17 cellular contexts compared by ENCODE assay signal in the genomic region with DNA sequence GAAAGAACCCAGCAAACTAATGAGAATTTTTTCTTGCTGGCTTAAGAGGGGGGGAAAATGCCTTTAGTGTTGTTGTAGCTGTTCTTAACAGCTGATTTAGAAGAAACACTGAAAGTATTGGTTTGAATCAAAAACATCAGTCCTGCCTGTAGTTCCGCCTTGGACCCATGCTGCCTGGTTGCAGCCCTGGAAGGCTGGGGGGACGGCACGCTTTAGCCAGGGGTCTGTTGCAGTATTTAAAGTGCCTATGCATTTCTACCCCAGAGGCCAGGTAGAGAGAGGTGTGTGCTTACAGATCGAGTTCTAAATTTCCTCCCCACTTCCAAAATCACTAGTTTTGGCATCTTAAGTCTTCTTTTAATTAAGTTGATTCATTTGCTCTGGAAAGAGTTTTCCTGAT.
"Had no signal": no experiment of that assay in that cellular context is flagged by ENCODE, and none has a peak within 500 bp of the region (broad histone marks: within the 10 kb centered on the region; RNA-seq: fewer than 3 reads in every experiment).

No MANE protein-coding gene starts in this region.

- H3K4me1 ChIP-seq: foreskin keratinocyte had no signal

- H3K4me3 Mint-ChIP-seq: activated CD4-positive, alpha-beta T cell treated with anti-CD3 and anti-CD28 coated beads, Interleukin-2, amount 10 ng/mL, durations not matched to agents 24 days and 14 days; activated naive CD8-positive, alpha-beta T cell treated with anti-CD3 and anti-CD28 coated beads, Interleukin-2, amount 10 ng/mL, durations not matched to agents 7 days and 5 days; activated T-helper 1 cell treated with anti-CD3 and anti-CD28 coated beads, Interleukin-12 subunit alpha, Interleukin-12 subunit beta, Interleukin-2, Interleukin-4 antibody, amounts not matched to agents 30 ng/mL and 10 ng/mL and 1 ng/mL, durations not matched to agents 14 hours and 24 hours and 36 hours; T-helper 1 cell treated with Interleukin-12 subunit alpha and Interleukin-12 subunit beta and Interleukin-4 antibody, amounts not matched to agents 30 μg/mL and 1 μg/mL, for 36 hours had no signal

- H3K27ac Mint-ChIP-seq: activated CD4-positive, alpha-beta T cell treated with anti-CD3 and anti-CD28 coated beads, Interleukin-2, amount 10 ng/mL, durations not matched to agents 24 days and 14 days; activated naive CD8-positive, alpha-beta T cell treated with anti-CD3 and anti-CD28 coated beads, Interleukin-2, amount 10 ng/mL, durations not matched to agents 7 days and 5 days; T-helper 1 cell treated with Interleukin-12 subunit alpha and Interleukin-12 subunit beta and Interleukin-4 antibody, amounts not matched to agents 30 μg/mL and 1 μg/mL, for 36 hours had no signal

- H3K36me3 ChIP-seq: brain microvascular endothelial cell, ovary, sigmoid colon, uterus had no signal

- DNase-seq: activated CD4-positive, alpha-beta T cell treated with anti-CD3 and anti-CD28 coated beads, Interleukin-2, amount 10 ng/mL, durations not matched to agents 24 days and 14 days; activated CD4-positive, CD25-positive, alpha-beta regulatory T cell; activated CD8-positive, alpha-beta memory T cell treated with anti-CD3 and anti-CD28 coated beads, Interleukin-2, amount 50 U/mL, for 48 hours; activated naive CD4-positive, alpha-beta T cell; activated naive CD8-positive, alpha-beta T cell treated with anti-CD3 and anti-CD28 coated beads, Interleukin-2, amount 10 ng/mL, durations not matched to agents 7 days and 5 days; brain microvascular endothelial cell; cerebellar nuclear complex; effector memory CD4-positive, alpha-beta T cell; foreskin keratinocyte; kidney glomerular epithelial cell; ovary; sigmoid colon; stimulated activated CD4-positive, alpha-beta T cell treated with anti-CD3 and anti-CD28 coated beads, Interleukin-12 subunit alpha, Interleukin-12 subunit beta, amount 100 ng/mL, for 4 hours; stimulated activated CD4-positive, alpha-beta T cell treated with anti-CD3 and anti-CD28 coated beads, Interleukin-2, amount 100 ng/mL, for 24 hours; uterus had no signal

- H3K9me3 Mint-ChIP-seq: activated CD4-positive, alpha-beta T cell treated with anti-CD3 and anti-CD28 coated beads, Interleukin-2, amount 10 ng/mL, durations not matched to agents 24 days and 14 days; activated naive CD8-positive, alpha-beta T cell treated with anti-CD3 and anti-CD28 coated beads, Interleukin-2, amount 10 ng/mL, durations not matched to agents 7 days and 5 days; activated T-helper 1 cell treated with anti-CD3 and anti-CD28 coated beads, Interleukin-12 subunit alpha, Interleukin-12 subunit beta, Interleukin-2, Interleukin-4 antibody, amounts not matched to agents 30 ng/mL and 10 ng/mL and 1 ng/mL, durations not matched to agents 14 hours and 24 hours and 36 hours; T-helper 1 cell treated with Interleukin-12 subunit alpha and Interleukin-12 subunit beta and Interleukin-4 antibody, amounts not matched to agents 30 μg/mL and 1 μg/mL, for 36 hours had no signal

- H3K27me3 ChIP-seq: brain microvascular endothelial cell, foreskin keratinocyte, ovary, sigmoid colon, uterus had no signal

- H3K27ac ChIP-seq: brain microvascular endothelial cell, foreskin keratinocyte, ovary had no signal

- H3K27me3 Mint-ChIP-seq: activated CD4-positive, alpha-beta T cell treated with anti-CD3 and anti-CD28 coated beads, Interleukin-2, amount 10 ng/mL, durations not matched to agents 24 days and 14 days; activated naive CD8-positive, alpha-beta T cell treated with anti-CD3 and anti-CD28 coated beads, Interleukin-2, amount 10 ng/mL, durations not matched to agents 7 days and 5 days had no signal

- H3K9me3 ChIP-seq: ovary, sigmoid colon, uterus had no signal

- H3K4me3 ChIP-seq: ovary, sigmoid colon, uterus had no signal

- ATAC-seq: foreskin keratinocyte had no signal
